ENCODE assay signal across 8 cellular contexts in genomic region chr2:188291142-188291616, GRCh38. TPM values are rescaled to one million over a fixed set of nuclear protein-coding genes. Genes with fewer than 3 reads are reported as not detected.
DNase-seq lines count a peak whose midpoint lies in the region; ATAC-seq and TF ChIP-seq lines count a peak whose summit lies in the region.

No MANE protein-coding gene starts in this region.

- H3K4me3 ChIP-seq in SJCRH30 (peak overlapping the region; percentile 86), fibroblast of the aortic adventitia (ENCODE audit: low read depth, low read length) (peak overlapping the region; percentile 77)

- peaks cover 4% of the 10 kb centered on the region for H3K9me3 Mint-ChIP-seq in progenitor cell of endocrine pancreas (ENCODE audit: low read depth)

- H3K27me3 Mint-ChIP-seq in progenitor cell of endocrine pancreas = no peaks in the 10 kb centered on the region

- peak overlapping the region; percentile 89 for H3K27ac ChIP-seq in SJCRH30

- H3K27ac Mint-ChIP-seq in progenitor cell of endocrine pancreas = peak overlapping the region; percentile 99

- no peaks in the 10 kb centered on the region for H3K36me3 Mint-ChIP-seq in progenitor cell of endocrine pancreas (ENCODE audit: insufficient read depth)

- TF ChIP-seq CTCF in fibroblast of the aortic adventitia (IDR thresholded peaks at IDR 0.05; ENCODE audit: insufficient read depth, low read length) (no peak), progenitor cell of endocrine pancreas (IDR thresholded peaks at IDR 0.05; ENCODE audit: unreplicated experiment) (no peak)

- no peaks in the 10 kb centered on the region for H3K9me3 ChIP-seq in SJCRH30 (replicated peaks)

- no peak for ATAC-seq in GM18520 (IDR thresholded peaks at IDR 0.05; ENCODE audit: unreplicated experiment)

- peak; percentile 44 for DNase-seq in ELR (ENCODE audit: low read depth)
- DNase-seq in SJCRH30 = peak in 1 of 2 experiments; percentile 25
- DNase-seq in fibroblast of the aortic adventitia (ENCODE audit: low read depth) = peak; percentile 41
- DNase-seq in progenitor cell of endocrine pancreas (ENCODE audit: low spot score, unreplicated experiment) = no peak
- DNase-seq in NK-92 (lab: John Stamatoyannopoulos, UW; ENCODE audit: unreplicated experiment) = no peak
- no peak for DNase-seq in COLO668 (lab: John Stamatoyannopoulos, UW; ENCODE audit: unreplicated experiment)
- DNase-seq in NCI-H1105 (lab: John Stamatoyannopoulos, UW) = no peak

- H3K36me3 ChIP-seq in SJCRH30 = no peaks in the 10 kb centered on the region

- peaks cover 30% of the 10 kb centered on the region for H3K4me1 Mint-ChIP-seq in progenitor cell of endocrine pancreas (ENCODE audit: low read depth)

- no peaks in the 10 kb centered on the region for H3K27me3 ChIP-seq in SJCRH30

- H3K4me1 ChIP-seq in SJCRH30 = peaks cover 9% of the 10 kb centered on the region

- H3K4me3 Mint-ChIP-seq in progenitor cell of endocrine pancreas (ENCODE audit: low read depth) = peak overlapping the region; percentile 99

RNA-seq across cellular contexts. Expression of gene GULP1, which starts 0.5 kb away (rescaled TPM):
- 77.2 and 90.0 TPM in 2 replicates for total RNA-seq in SJCRH30 (2014; rRNA removed; shearing (Covaris generic))
- 30.5 and 42.7 TPM in 2 replicates for total RNA-seq in fibroblast of the aortic adventitia (ENCODE audit: low replicate concordance)
- total RNA-seq in progenitor cell of endocrine pancreas = 35.3 and 39.4 TPM in 2 replicates

Comparison
In these comparisons a context has a peak if more than half of its experiments do, and no peak if none do; other contexts are left out.
1. DNase-seq: peak in ELR (single experiment) and fibroblast of the aortic adventitia (single experiment); none in progenitor cell of endocrine pancreas (single experiment), NK-92 (single experiment), COLO668 (single experiment) and NCI-H1105 (single experiment).